ENCODE assay signal across 29 cellular contexts in the genomic region with DNA sequence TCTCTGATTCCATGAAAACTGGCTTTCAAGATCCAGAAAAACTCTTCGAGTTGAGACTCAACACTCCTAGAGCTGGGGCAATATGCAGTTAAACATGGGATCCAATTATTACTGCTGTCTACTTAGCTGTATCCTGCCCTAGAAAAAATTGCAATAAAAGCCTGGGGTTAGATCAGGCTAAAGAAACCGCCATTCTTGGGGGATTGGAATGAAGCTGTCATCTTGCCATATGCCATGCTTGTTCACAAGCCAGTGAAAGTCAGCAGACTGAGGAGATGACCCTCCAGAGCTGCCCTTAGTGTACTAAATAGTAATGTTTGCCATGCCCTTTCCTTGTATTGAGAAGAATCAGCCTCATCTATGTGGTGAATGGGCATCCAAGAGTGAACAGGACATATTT. TPM values are rescaled to one million over a fixed set of nuclear protein-coding genes. Genes with fewer than 3 reads are reported as not detected.
"Had no signal": no experiment of that assay in that cellular context is flagged by ENCODE, and none has a peak within 500 bp of the region (broad histone marks: within the 10 kb centered on the region; RNA-seq: fewer than 3 reads in every experiment).

No MANE protein-coding gene starts in this region.

- H3K27ac Mint-ChIP-seq: natural killer cell treated with Interleukin-12 subunit alpha and Interleukin-12 subunit beta and Interleukin-15 and Interleukin-18, amount 100 ng/mL, for 72 hours; nephron progenitor cell; progenitor cell of endocrine pancreas; stimulated activated effector memory CD8-positive, alpha-beta T cell treated with anti-CD3 and anti-CD28 coated beads, Interleukin-12 subunit alpha, Interleukin-12 subunit beta, amount 100 ng/mL, for 72 hours; stimulated activated naive B cell treated with anti-CD40 and anti-IgM and Interleukin-4, amounts not matched to agents 10 μg/mL and 1 μg/mL and 100 μg/mL, for 72 hours; stimulated activated naive CD8-positive, alpha-beta T cell treated with anti-CD3 and anti-CD28 coated beads, Interleukin-15, Interleukin-2, amounts not matched to agents 100 ng/mL and 50 ng/mL, for 24 hours had no signal

- H3K36me3 ChIP-seq: neutrophil, ovary, right lobe of liver, thoracic aorta had no signal

- H3K9me3 Mint-ChIP-seq: natural killer cell treated with Interleukin-12 subunit alpha and Interleukin-12 subunit beta and Interleukin-15 and Interleukin-18, amount 100 ng/mL, for 72 hours; nephron progenitor cell; stimulated activated effector memory CD8-positive, alpha-beta T cell treated with anti-CD3 and anti-CD28 coated beads, Interleukin-12 subunit alpha, Interleukin-12 subunit beta, amount 100 ng/mL, for 72 hours; stimulated activated naive B cell treated with anti-CD40 and anti-IgM and Interleukin-4, amounts not matched to agents 10 μg/mL and 1 μg/mL and 100 μg/mL, for 72 hours; stimulated activated naive CD8-positive, alpha-beta T cell treated with anti-CD3 and anti-CD28 coated beads, Interleukin-15, Interleukin-2, amounts not matched to agents 100 ng/mL and 50 ng/mL, for 24 hours had no signal

- H2AFZ ChIP-seq: parathyroid adenoma had no signal

- H3K4me3 ChIP-seq: ovary, psoas muscle, right lobe of liver, sigmoid colon, stomach, thoracic aorta, thyroid gland, tibial nerve, upper lobe of left lung, vagina had no signal

- H3K27me3 ChIP-seq: neutrophil, ovary, right lobe of liver, sigmoid colon, stomach, thyroid gland, tibial nerve, upper lobe of left lung, vagina had no signal

- ATAC-seq: natural killer cell treated with Interleukin-12 subunit alpha and Interleukin-12 subunit beta and Interleukin-15 and Interleukin-18, amount 100 ng/mL, for 72 hours; psoas muscle; right cardiac atrium; right lobe of liver; stimulated activated effector memory CD8-positive, alpha-beta T cell treated with anti-CD3 and anti-CD28 coated beads, Interleukin-12 subunit alpha, Interleukin-12 subunit beta, amount 100 ng/mL, for 72 hours; stimulated activated naive B cell treated with anti-CD40 and anti-IgM and Interleukin-4, amounts not matched to agents 10 μg/mL and 1 μg/mL and 100 μg/mL, for 72 hours had no signal

- H3K27ac ChIP-seq: neutrophil, ovary, parathyroid adenoma, psoas muscle, right lobe of liver, sigmoid colon, stomach, thoracic aorta, thyroid gland, tibial nerve, upper lobe of left lung, vagina had no signal

- H3K4me1 ChIP-seq: parathyroid adenoma, psoas muscle, right lobe of liver, sigmoid colon, thyroid gland, upper lobe of left lung, vagina had no signal

- H3K79me2 ChIP-seq: parathyroid adenoma had no signal

- H3K36me3 Mint-ChIP-seq: natural killer cell treated with Interleukin-12 subunit alpha and Interleukin-12 subunit beta and Interleukin-15 and Interleukin-18, amount 100 ng/mL, for 72 hours; stimulated activated effector memory CD8-positive, alpha-beta T cell treated with anti-CD3 and anti-CD28 coated beads, Interleukin-12 subunit alpha, Interleukin-12 subunit beta, amount 100 ng/mL, for 72 hours had no signal

- H3K27me3 Mint-ChIP-seq: natural killer cell treated with Interleukin-12 subunit alpha and Interleukin-12 subunit beta and Interleukin-15 and Interleukin-18, amount 100 ng/mL, for 72 hours; progenitor cell of endocrine pancreas; stimulated activated naive B cell treated with anti-CD40 and anti-IgM and Interleukin-4, amounts not matched to agents 10 μg/mL and 1 μg/mL and 100 μg/mL, for 72 hours; stimulated activated naive CD8-positive, alpha-beta T cell treated with anti-CD3 and anti-CD28 coated beads, Interleukin-15, Interleukin-2, amounts not matched to agents 100 ng/mL and 50 ng/mL, for 24 hours had no signal

- DNase-seq: nephron progenitor cell; nucleus accumbens; ovary; posterior cingulate gyrus; psoas muscle; right cardiac atrium; right lobe of liver; sigmoid colon; small intestine; stimulated activated CD4-positive, alpha-beta T cell treated with anti-CD3 and anti-CD28 coated beads, Interleukin-15, amount 100 ng/mL, for 24 hours; stimulated activated CD4-positive, alpha-beta T cell treated with anti-CD3 and anti-CD28 coated beads, Interleukin-2, amount 100 ng/mL, for 24 hours; stimulated activated CD4-positive, alpha-beta T cell treated with anti-CD3 and anti-CD28 coated beads, Interleukin-2, amount 100 ng/mL, for 48 hours; stimulated activated CD4-positive, alpha-beta T cell treated with anti-CD3 and anti-CD28 coated beads, Interleukin-4, amount 100 ng/mL, for 24 hours; stimulated activated naive B cell treated with anti-CD40 and anti-IgM and Interleukin-4, amounts not matched to agents 10 μg/mL and 1 μg/mL and 100 μg/mL, for 72 hours; stimulated activated naive CD4-positive, alpha-beta T cell treated with Interleukin-2 at 50 U/mL for 16 hours; stomach; thyroid gland; trophoblast cell had no signal

- H3K4me1 Mint-ChIP-seq: stimulated activated naive B cell treated with anti-CD40 and anti-IgM and Interleukin-4, amounts not matched to agents 10 μg/mL and 1 μg/mL and 100 μg/mL, for 72 hours had no signal

- H3K4me3 Mint-ChIP-seq: natural killer cell treated with Interleukin-12 subunit alpha and Interleukin-12 subunit beta and Interleukin-15 and Interleukin-18, amount 100 ng/mL, for 72 hours; nephron progenitor cell; neural crest cell; stimulated activated effector memory CD8-positive, alpha-beta T cell treated with anti-CD3 and anti-CD28 coated beads, Interleukin-12 subunit alpha, Interleukin-12 subunit beta, amount 100 ng/mL, for 72 hours; stimulated activated naive B cell treated with anti-CD40 and anti-IgM and Interleukin-4, amounts not matched to agents 10 μg/mL and 1 μg/mL and 100 μg/mL, for 72 hours; stimulated activated naive CD8-positive, alpha-beta T cell treated with anti-CD3 and anti-CD28 coated beads, Interleukin-15, Interleukin-2, amounts not matched to agents 100 ng/mL and 50 ng/mL, for 24 hours had no signal

- H3K9me3 ChIP-seq: neutrophil, ovary, psoas muscle, right lobe of liver, sigmoid colon, stomach, thoracic aorta, thyroid gland, tibial nerve, upper lobe of left lung, vagina had no signal

RNA-seq across cellular contexts. Expression of gene CYP26B1, which starts 30.9 kb away (rescaled TPM):
- total RNA-seq: natural killer cell treated with Interleukin-12 subunit alpha and Interleukin-12 subunit beta and Interleukin-15 and Interleukin-18, amount 100 ng/mL, for 72 hours had no signal
